Comparison of ENCODE assay signal across 1 cellular context in the genomic region with DNA sequence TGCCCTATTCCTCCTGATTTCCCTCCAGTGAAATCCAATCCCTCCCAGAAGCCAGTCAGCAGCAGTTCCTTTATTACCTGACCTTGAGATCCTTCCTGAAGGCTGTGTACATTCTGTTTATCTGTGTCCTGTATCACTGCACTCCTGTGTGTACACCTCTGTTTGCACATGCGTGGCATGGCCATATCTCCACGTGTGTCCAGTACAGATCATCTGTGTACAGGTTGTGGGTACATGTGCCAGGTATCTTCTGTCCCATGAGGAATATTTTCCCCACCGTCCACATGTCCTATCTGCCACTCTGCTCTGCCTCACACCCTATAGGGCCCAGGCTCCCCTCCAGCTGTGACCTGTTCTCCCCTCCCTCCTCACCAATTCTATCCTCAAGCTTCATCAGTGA.
TF ChIP-seq lines count a peak whose summit lies in the region.

No MANE protein-coding gene starts in this region.

TF ChIP-seq in IMR-90, 13 proteins besides CTCF, POLR2A, EP300 and RAD21 (continued from another document):
- no peak for TF ChIP-seq CEBPB (IDR thresholded peaks at IDR 0.05; ENCODE audit: low read depth, low read length)
- TF ChIP-seq MAFK (IDR thresholded peaks at IDR 0.05; ENCODE audit: low read depth, low read length): no peak
- TF ChIP-seq BHLHE40 (IDR thresholded peaks at IDR 0.05; ENCODE audit: low read depth, low read length): no peak
- no peak for TF ChIP-seq MAZ (IDR thresholded peaks at IDR 0.05; ENCODE audit: borderline replicate concordance, low read depth, low read length)
- no peak for TF ChIP-seq SMC3 (IDR thresholded peaks at IDR 0.05; ENCODE audit: low read depth, low read length)
- no peak for TF ChIP-seq FOS (IDR thresholded peaks at IDR 0.05; ENCODE audit: low read depth, low read length)
- no peak for TF ChIP-seq NFE2L2 (IDR thresholded peaks at IDR 0.05; ENCODE audit: low read depth, low read length)
- TF ChIP-seq MXI1 (IDR thresholded peaks at IDR 0.05; ENCODE audit: borderline replicate concordance, low read depth, low read length): no peak
- TF ChIP-seq RFX5 (IDR thresholded peaks at IDR 0.05; ENCODE audit: low read depth, low read length): no peak
